In the genomic region with DNA sequence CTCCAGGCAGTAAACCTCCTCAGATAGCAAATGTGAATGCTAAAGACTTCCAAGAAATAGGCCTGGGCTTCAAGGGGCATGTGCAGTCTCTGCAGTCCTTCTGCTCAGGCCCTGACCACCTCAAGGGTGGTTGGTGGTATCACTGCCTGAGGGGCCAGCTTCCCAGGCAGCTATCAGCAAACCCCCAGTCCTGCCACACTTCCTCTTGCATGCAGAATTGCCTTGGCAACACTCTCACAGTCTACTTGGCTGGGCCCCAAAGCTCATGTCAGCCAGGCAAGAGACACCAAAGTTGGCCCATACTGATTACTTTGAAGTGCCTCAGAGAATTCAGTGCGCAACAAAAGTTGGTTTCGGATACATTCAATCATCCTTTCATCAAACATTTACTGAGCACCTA, we compare ENCODE assay signal across 2 cellular contexts.
TF ChIP-seq lines count a peak whose summit lies in the region.

No MANE protein-coding gene starts in this region.

TF ChIP-seq in endothelial cell of umbilical vein, 7 proteins besides CTCF, POLR2A, EP300 and RAD21:
- no peak for TF ChIP-seq FOS (IDR thresholded peaks at IDR 0.05; ENCODE audit: borderline replicate concordance, insufficient read depth, low read length)
- no peak for TF ChIP-seq EZH2 (IDR thresholded peaks at IDR 0.05; ENCODE audit: borderline replicate concordance, low read depth, low read length, severe bottlenecking)
- no peak for TF ChIP-seq GATA2 (IDR thresholded peaks at IDR 0.05; ENCODE audit: insufficient read depth, insufficient read length, low read depth, low read length)
- TF ChIP-seq POLR2AphosphoS5 (IDR thresholded peaks at IDR 0.05; ENCODE audit: insufficient read depth, low read depth, low read length), result no peak
- no peak for TF ChIP-seq MYC (IDR thresholded peaks at IDR 0.05; ENCODE audit: low read depth, low read length)
- TF ChIP-seq, protein P1, sequence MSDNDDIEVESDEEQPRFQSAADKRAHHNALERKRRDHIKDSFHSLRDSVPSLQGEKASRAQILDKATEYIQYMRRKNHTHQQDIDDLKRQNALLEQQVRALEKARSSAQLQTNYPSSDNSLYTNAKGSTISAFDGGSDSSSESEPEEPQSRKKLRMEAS (IDR thresholded peaks at IDR 0.05; ENCODE audit: insufficient read depth, insufficient read length), result no peak
- TF ChIP-seq JUN (IDR thresholded peaks at IDR 0.05; ENCODE audit: borderline replicate concordance, insufficient read depth, insufficient read length, low read depth), result no peak

TF ChIP-seq in SK-N-SH treated with all-trans-retinoic acid at 6 μM for 48 hours, 23 proteins besides CTCF, POLR2A, EP300 and RAD21:
- TF ChIP-seq GLIS3 (CRISPR knock-in tag; IDR thresholded peaks at IDR 0.05) (no peak), TOX (CRISPR knock-in tag; IDR thresholded peaks at IDR 0.05; ENCODE audit: borderline replicate concordance) (no peak)
TF ChIP-seq in SK-N-SH treated with all-trans-retinoic acid at 6 μM for 48 hours: peak in this region for 0.
